In the genomic region with DNA sequence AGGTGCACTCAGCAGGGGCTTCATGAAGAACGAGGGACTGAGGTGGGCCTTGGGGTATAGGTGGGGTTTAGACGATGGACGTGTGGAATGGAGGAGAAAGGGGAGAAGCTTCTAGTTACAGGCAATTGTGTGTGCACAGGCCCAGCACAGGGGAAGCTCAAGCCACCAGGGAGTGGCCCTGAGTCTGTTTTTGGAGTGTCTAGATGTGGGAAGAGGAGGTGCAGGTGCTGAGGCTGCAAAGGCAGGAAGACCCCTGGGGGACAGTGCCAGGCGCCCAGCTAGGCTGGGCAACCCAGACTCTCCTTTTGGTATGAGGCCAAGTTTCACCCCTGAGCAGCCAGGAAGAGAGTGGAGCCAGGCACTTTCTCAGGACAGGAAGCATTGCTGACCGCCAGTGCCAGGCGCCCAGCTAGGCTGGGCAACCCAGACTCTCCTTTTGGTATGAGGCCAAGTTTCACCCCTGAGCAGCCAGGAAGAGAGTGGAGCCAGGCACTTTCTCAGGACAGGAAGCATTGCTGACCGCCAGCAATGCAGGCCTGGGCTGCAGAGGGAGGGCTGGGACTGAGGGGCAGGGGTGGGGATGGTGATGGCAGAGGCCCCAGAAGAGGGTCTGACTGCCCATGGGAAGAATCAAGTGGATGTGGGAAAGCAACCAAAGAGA, we compare ENCODE assay signal across 5 cellular contexts. TPM values are rescaled to one million over a fixed set of nuclear protein-coding genes. Genes with fewer than 3 reads are reported as not detected.
"Had no signal": no experiment of that assay in that cellular context is flagged by ENCODE, and none has a peak within 500 bp of the region (broad histone marks: within the 10 kb centered on the region; RNA-seq: fewer than 3 reads in every experiment).

No MANE protein-coding gene starts in this region.

RNA-seq across cellular contexts. Expression of a gene that starts 31.4 kb away (rescaled TPM):
- total RNA-seq: bronchial epithelial cell, MCF 10A had no signal

RNA-seq across cellular contexts. Expression of a gene that starts 50.3 kb away (rescaled TPM):
- total RNA-seq: MCF 10A had no signal

RNA-seq across cellular contexts. Expression of a gene that starts 53.3 kb away (rescaled TPM):
- total RNA-seq: ascending aorta, body of pancreas, bronchial epithelial cell, MCF 10A, PC-9 had no signal
